ENCODE assay signal across 19 cellular contexts in genomic region chr3:46992231-46992630, GRCh38. TPM values are rescaled to one million over a fixed set of nuclear protein-coding genes. Genes with fewer than 3 reads are reported as not detected.
A peak's percentile ranks its signal among the peaks of the same experiment; 100 is the strongest.
DNase-seq lines count a peak whose midpoint lies in the region; ATAC-seq and TF ChIP-seq lines count a peak whose summit lies in the region.
"Had no signal": no experiment of that assay in that cellular context is flagged by ENCODE, and none has a peak within 500 bp of the region (broad histone marks: within the 10 kb centered on the region; RNA-seq: fewer than 3 reads in every experiment).

No MANE protein-coding gene starts in this region.

- no peaks in the 10 kb centered on the region for H3K27me3 Mint-ChIP-seq in natural killer cell treated with Interleukin-12 subunit alpha and Interleukin-12 subunit beta and Interleukin-15 and Interleukin-18, amount 100 ng/mL, for 72 hours

- 88% methylated on average over 9 of the region's 9 CpGs for WGBS in right cardiac atrium
- 91 to 95% (median 93%) methylated on average over 8 to 9 of the region's 9 CpGs for WGBS in heart left ventricle, 4 donors
- WGBS in prostate gland: 92% methylated on average over 9 of the region's 9 CpGs

- H3K4me3 ChIP-seq in right cardiac atrium (ENCODE audit: low read length): no peak overlapping the region
- H3K4me3 ChIP-seq in heart left ventricle: no peak overlapping the region
- H3K4me3 ChIP-seq in prostate gland: no peak overlapping the region
- H3K4me3 ChIP-seq: SJCRH30 had no signal

- no peak for TF ChIP-seq CTCF in heart left ventricle (IDR thresholded peaks at IDR 0.05)
- TF ChIP-seq CTCF in RWPE1 (conservative IDR thresholded peaks at IDR 0.05; ENCODE audit: low read depth): no peak
- no peak for TF ChIP-seq CTCF in prostate gland (IDR thresholded peaks at IDR 0.05)

- intact Hi-C loops in right cardiac atrium (cut with DNase I) (no loop called here), heart left ventricle (cut with DNase I) (loop anchor here in 3 of 10 donors (10.0 kb wide), 1 partner anchor 287 kb away; the partner anchor contains the start of gene TMIE (in 3 of the 3)), prostate gland (cut with DNase I) (loop anchor here (10.0 kb wide), 1 partner anchor 287 kb away; the partner anchor contains the start of gene TMIE)

- no peak overlapping the region for H3K27ac ChIP-seq in right cardiac atrium (ENCODE audit: low read length)
- H3K27ac ChIP-seq in heart left ventricle: no peak overlapping the region
- H3K27ac ChIP-seq in RWPE1: peak overlapping the region; percentile 9; the same call in 1 of the 2 replicates
- H3K27ac ChIP-seq in prostate gland: no peak overlapping the region
- H3K27ac ChIP-seq: KMS-11, SJCRH30 had no signal

- POLR2A ChIA-PET in RWPE1 (lab: Yijun Ruan, JAX; ENCODE audit: low non-redundant PET): no interaction called here

- CTCF ChIA-PET in RWPE1 (lab: Yijun Ruan, JAX): interaction anchor here (1.2 kb wide), 1 partner anchor 71 kb away, joined by 3 read pairs; no protein-coding TSS in a partner anchor

- H3K27me3 ChIP-seq in right cardiac atrium (ENCODE audit: control insufficient read depth, insufficient read depth): no peaks in the 10 kb centered on the region
- no peaks in the 10 kb centered on the region for H3K27me3 ChIP-seq in heart left ventricle
- no peaks in the 10 kb centered on the region for H3K27me3 ChIP-seq in prostate gland (replicated peaks; ENCODE audit: insufficient read depth)
- H3K27me3 ChIP-seq: SJCRH30 had no signal

- DNase-seq in right cardiac atrium (peak in 2 of 3 donors; percentile 30 to 53), heart left ventricle (no peak), RWPE1 (ENCODE audit: low spot score) (no peak), GM03348 (ENCODE audit: low spot score) (no peak), prostate gland (ENCODE audit: low spot score) (no peak)
- DNase-seq in natural killer cell treated with Interleukin-12 subunit alpha and Interleukin-12 subunit beta and Interleukin-15 and Interleukin-18, amount 100 ng/mL, for 72 hours (ENCODE audit: low spot score): no peak
- no peak for DNase-seq in stimulated activated CD4-positive, alpha-beta T cell treated with anti-CD3 and anti-CD28 coated beads, Interleukin-2, amount 100 ng/mL, for 48 hours
- DNase-seq: C1 segment of cervical spinal cord, COR-L47, DMS 273 treated with DMSO at 0.1 percent for 48 hours, DND-41, NCI-H1417 treated with DMSO at 0.1 percent for 48 hours, NCI-H1930, NCI-H345, NCI-H524 treated with DMSO at 0.1 percent for 48 hours, PC-3, RPMI8226, SJCRH30 had no signal

- H3K9me3 ChIP-seq in right cardiac atrium (ENCODE audit: control insufficient read depth, low read length) (no peaks in the 10 kb centered on the region), heart left ventricle (no peaks in the 10 kb centered on the region), prostate gland (no peaks in the 10 kb centered on the region)
- H3K9me3 ChIP-seq: SJCRH30 had no signal

- peaks cover 0 to 59% (median 0%) of the 10 kb centered on the region in 9 donors for H3K36me3 ChIP-seq in heart left ventricle
- H3K36me3 ChIP-seq in prostate gland: no peaks in the 10 kb centered on the region
- H3K36me3 ChIP-seq: SJCRH30 had no signal

- H3K4me1 ChIP-seq in right cardiac atrium (ENCODE audit: control insufficient read depth, insufficient read depth, low read length) (no peaks in the 10 kb centered on the region), heart left ventricle (peaks cover 0 to 55% (median 7%) of the 10 kb centered on the region in 12 donors), prostate gland (replicated peaks) (no peaks in the 10 kb centered on the region)

- H3K36me3 Mint-ChIP-seq in natural killer cell treated with Interleukin-12 subunit alpha and Interleukin-12 subunit beta and Interleukin-15 and Interleukin-18, amount 100 ng/mL, for 72 hours: no peaks in the 10 kb centered on the region

- H3K9me3 Mint-ChIP-seq in natural killer cell treated with Interleukin-12 subunit alpha and Interleukin-12 subunit beta and Interleukin-15 and Interleukin-18, amount 100 ng/mL, for 72 hours: no peaks in the 10 kb centered on the region

- ATAC-seq in right cardiac atrium (no peak), heart left ventricle (no peak)
- ATAC-seq in natural killer cell treated with Interleukin-12 subunit alpha and Interleukin-12 subunit beta and Interleukin-15 and Interleukin-18, amount 100 ng/mL, for 72 hours: no peak
- ATAC-seq: PC-3 had no signal

- H3K4me3 Mint-ChIP-seq in natural killer cell treated with Interleukin-12 subunit alpha and Interleukin-12 subunit beta and Interleukin-15 and Interleukin-18, amount 100 ng/mL, for 72 hours: no peak overlapping the region

- H3K27ac Mint-ChIP-seq in natural killer cell treated with Interleukin-12 subunit alpha and Interleukin-12 subunit beta and Interleukin-15 and Interleukin-18, amount 100 ng/mL, for 72 hours: peak overlapping the region; percentile 14 to 23

- no peak for TF ChIP-seq POLR2A in heart left ventricle (IDR thresholded peaks at IDR 0.05)
- no peak for TF ChIP-seq POLR2A in prostate gland (IDR thresholded peaks at IDR 0.05)

- H3K4me1 Mint-ChIP-seq in natural killer cell treated with Interleukin-12 subunit alpha and Interleukin-12 subunit beta and Interleukin-15 and Interleukin-18, amount 100 ng/mL, for 72 hours (ENCODE audit: low read depth in 2 of 2): peaks cover 37% of the 10 kb centered on the region in 2 donors

RNA-seq across cellular contexts. Expression of gene NBEAL2, which starts 12.8 kb away (rescaled TPM):
- 10 to 100 TPM; 15.9 to 20.1 (median 17.3) TPM for total RNA-seq in right cardiac atrium
- 13.7 TPM for polyA plus RNA-seq in right cardiac atrium
- 10 to 100 TPM in 6 of 9 donors, 1 to 10 TPM in 3; 8.1 to 41.1 (median 12.0) TPM for total RNA-seq in heart left ventricle
- 10 to 100 TPM; 16.3 to 45.7 TPM for polyA plus RNA-seq in heart left ventricle
- total RNA-seq in natural killer cell treated with Interleukin-12 subunit alpha and Interleukin-12 subunit beta and Interleukin-15 and Interleukin-18, amount 100 ng/mL, for 72 hours: 100 to 1,000 TPM; 121 to 255 TPM
- 10 to 100 TPM; 25.8 to 53.5 TPM for total RNA-seq in prostate gland

RNA-seq across cellular contexts. Expression of gene CCDC12, which starts 15.7 kb away (rescaled TPM):
- total RNA-seq in right cardiac atrium: 10 to 100 TPM; 31.2 to 37.7 (median 34.2) TPM
- 58.0 TPM for polyA plus RNA-seq in right cardiac atrium
- total RNA-seq in heart left ventricle: 10 to 100 TPM; 27.1 to 36.8 (median 33.3) TPM
- 100 to 1,000 TPM in 1 of 2 donors, 10 to 100 TPM in 1; 83.5 to 120 TPM for polyA plus RNA-seq in heart left ventricle
- 10 to 100 TPM; 58.0 to 89.8 TPM for total RNA-seq in natural killer cell treated with Interleukin-12 subunit alpha and Interleukin-12 subunit beta and Interleukin-15 and Interleukin-18, amount 100 ng/mL, for 72 hours
- 10 to 100 TPM; 34.6 to 78.7 TPM for total RNA-seq in prostate gland

Comparison
In these comparisons a context has a peak if more than half of its experiments do, and no peak if none do; other contexts are left out.
1. DNase-seq: peak in right cardiac atrium (2 of 3); none in heart left ventricle (0 of 5), RWPE1 (single experiment), natural killer cell treated with Interleukin-12 subunit alpha and Interleukin-12 subunit beta and Interleukin-15 and Interleukin-18, amount 100 ng/mL, for 72 hours (single experiment), GM03348 (single experiment), prostate gland (single experiment) and stimulated activated CD4-positive, alpha-beta T cell treated with anti-CD3 and anti-CD28 coated beads, Interleukin-2, amount 100 ng/mL, for 48 hours (0 of 2).